9 cellular contexts compared by ENCODE assay signal in genomic region chr5:151740958-151741373, GRCh38. TPM values are rescaled to one million over a fixed set of nuclear protein-coding genes. Genes with fewer than 3 reads are reported as not detected.
DNase-seq lines count a peak whose midpoint lies in the region; ATAC-seq and TF ChIP-seq lines count a peak whose summit lies in the region.
"Had no signal": no experiment of that assay in that cellular context is flagged by ENCODE, and none has a peak within 500 bp of the region (broad histone marks: within the 10 kb centered on the region; RNA-seq: fewer than 3 reads in every experiment).

No MANE protein-coding gene starts in this region.

- H3K27me3 Mint-ChIP-seq in MCF 10A (ENCODE audit: insufficient read depth, unreplicated experiment) = no peaks in the 10 kb centered on the region
- H3K27me3 Mint-ChIP-seq: activated naive CD4-positive, alpha-beta T cell treated with anti-CD3 and anti-CD28 coated beads, Interleukin-2, amount 50 U/mL, for 24 hours had no signal

- H3K27ac Mint-ChIP-seq in MCF 10A (ENCODE audit: low read depth, unreplicated experiment) = peak overlapping the region; percentile 86
- H3K27ac Mint-ChIP-seq: activated naive CD4-positive, alpha-beta T cell treated with anti-CD3 and anti-CD28 coated beads, Interleukin-2, amount 50 U/mL, for 24 hours had no signal

- intact Hi-C loops in MCF 10A (cut with micrococcal nuclease) = loop anchor here (1.0 to 10.0 kb wide), 6 partner anchors 30 to 616 kb away; partner anchors contain the start of genes G3BP1, GM2A and SLC36A1

- TF ChIP-seq CTCF in MCF 10A (IDR thresholded peaks at IDR 0.05; ENCODE audit: unreplicated experiment) (no peak), omental fat pad (IDR thresholded peaks at IDR 0.05) (no peak)

- peak overlapping the region; percentile 45 for H3K4me3 Mint-ChIP-seq in MCF 10A (ENCODE audit: unreplicated experiment)
- H3K4me3 Mint-ChIP-seq: activated naive CD4-positive, alpha-beta T cell treated with anti-CD3 and anti-CD28 coated beads, Interleukin-2, amount 50 U/mL, for 24 hours had no signal

- H3K4me1 Mint-ChIP-seq in MCF 10A (ENCODE audit: insufficient read depth, unreplicated experiment) = peaks cover 60% of the 10 kb centered on the region

- peaks cover 28% of the 10 kb centered on the region for H3K36me3 Mint-ChIP-seq in MCF 10A (ENCODE audit: insufficient read depth, unreplicated experiment)

- CTCF ChIA-PET in MCF 10A (lab: Yijun Ruan, JAX) = interaction anchor here (0.6 to 17.0 kb wide), 48 partner anchors 9 to 773 kb away, joined by 3 to 652 read pairs (median 4); partner anchors contain the start of genes ATOX1, G3BP1, GM2A and SLC36A1

- H3K9me3 Mint-ChIP-seq in MCF 10A (ENCODE audit: unreplicated experiment) = no peaks in the 10 kb centered on the region
- H3K9me3 Mint-ChIP-seq: activated naive CD4-positive, alpha-beta T cell treated with anti-CD3 and anti-CD28 coated beads, Interleukin-2, amount 50 U/mL, for 24 hours had no signal

- peak; percentile 18 for ATAC-seq in GM18517 (IDR thresholded peaks at IDR 0.05; ENCODE audit: unreplicated experiment)
- peak; percentile 4 for ATAC-seq in HG03039 (IDR thresholded peaks at IDR 0.05; ENCODE audit: unreplicated experiment)
- peak; percentile 12 for ATAC-seq in omental fat pad (ENCODE audit: low FRiP score)
- ATAC-seq in HG03025 (IDR thresholded peaks at IDR 0.05; ENCODE audit: low FRiP score, unreplicated experiment) = no peak

- DNase-seq in MCF 10A (ENCODE audit: unreplicated experiment) (no peak), omental fat pad (ENCODE audit: low spot score) (no peak), OCI-M2 (lab: John Stamatoyannopoulos, UW; ENCODE audit: unreplicated experiment) (no peak), NCI-H1105 treated with DMSO at 0.1 percent for 48 hours (lab: John Stamatoyannopoulos, UW) (no peak)
- DNase-seq in activated CD8-positive, alpha-beta memory T cell treated with anti-CD3 and anti-CD28 coated beads for 24 hours = no peak

- BruUV-seq in MCF 10A (replicated peaks; lab: Mats Ljungman, UMichigan) = TSS peak; percentile 4

- POLR2A ChIA-PET in MCF 10A (lab: Yijun Ruan, JAX) = interaction anchor here (0.7 to 8.0 kb wide), 9 partner anchors 11 to 678 kb away, joined by 3 to 80 read pairs (median 5); partner anchors contain the start of genes ATOX1 and G3BP1

RNA-seq across cellular contexts. Expression of gene ATOX1, which starts 17.5 kb away (rescaled TPM):
- total RNA-seq in MCF 10A (2022) (155 and 168 TPM in 2 replicates), omental fat pad (100 to 1,000 TPM in 2 of 4 donors, 10 to 100 TPM in 2; 81.5 to 162 (median 109) TPM)

RNA-seq across cellular contexts. Expression of gene G3BP1, which starts 30.8 kb away (rescaled TPM):
- total RNA-seq in MCF 10A (2022) = 279 and 282 TPM in 2 replicates
- 100 to 1,000 TPM; 110 to 180 (median 114) TPM for total RNA-seq in omental fat pad

RNA-seq across cellular contexts. Expression of gene SPARC, which starts 54.3 kb away (rescaled TPM):
- 17.4 and 32.6 TPM in 2 replicates for total RNA-seq in MCF 10A (2022)
- total RNA-seq in omental fat pad = 1,000 to 10,000 TPM in 1 of 4 donors, 100 to 1,000 TPM in 3; 579 to 1,303 (median 656) TPM

Comparison
In these comparisons a context has a peak if more than half of its experiments do, and no peak if none do; other contexts are left out.
1. RNA of gene SPARC, which starts 54.3 kb away (total RNA-seq): 579 to 1,303 TPM in omental fat pad; 17.4 to 32.6 TPM in MCF 10A; every median in the first group is over 10 times any median in the second.